11 cellular contexts compared by ENCODE assay signal in the genomic region with DNA sequence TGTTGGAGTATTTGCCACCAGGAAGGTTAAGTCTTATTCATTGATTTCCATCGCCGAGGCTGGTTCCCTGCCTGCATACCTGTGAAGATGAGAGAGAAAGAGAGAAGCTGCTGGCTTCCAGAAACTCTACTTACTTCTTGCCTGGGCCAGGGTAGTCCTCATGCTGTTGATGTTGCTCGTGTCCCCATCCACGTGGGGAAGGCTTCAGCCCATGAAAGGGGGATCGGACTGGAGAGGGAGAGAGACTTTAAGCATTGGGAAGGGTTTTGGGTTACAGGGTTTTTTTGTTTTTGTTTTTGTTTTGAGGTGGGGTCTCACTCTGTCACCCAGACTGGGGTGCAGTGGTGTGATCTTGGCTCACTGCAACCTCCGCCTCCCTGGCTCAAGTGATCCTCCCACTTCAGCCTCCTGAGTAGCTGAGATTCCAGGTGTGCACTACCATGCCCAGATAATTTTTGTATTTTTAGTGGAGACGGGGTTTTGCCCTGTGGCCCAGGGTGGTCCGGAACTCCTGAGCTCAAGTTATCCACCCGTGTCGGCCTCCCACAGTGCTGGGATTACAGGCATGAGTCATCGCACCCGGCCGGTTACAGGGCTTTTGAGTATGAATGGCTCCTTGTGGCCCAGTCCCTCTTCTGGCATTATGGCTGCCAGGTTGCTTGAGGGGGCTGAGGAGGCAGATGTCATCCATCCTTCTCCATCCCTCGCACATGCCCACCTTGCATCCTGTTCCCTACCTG. TPM values are rescaled to one million over a fixed set of nuclear protein-coding genes. Genes with fewer than 3 reads are reported as not detected.
A peak's percentile ranks its signal among the peaks of the same experiment; 100 is the strongest.
DNase-seq lines count a peak whose midpoint lies in the region; ATAC-seq and TF ChIP-seq lines count a peak whose summit lies in the region.
"Had no signal": no experiment of that assay in that cellular context is flagged by ENCODE, and none has a peak within 500 bp of the region (broad histone marks: within the 10 kb centered on the region; RNA-seq: fewer than 3 reads in every experiment).

No MANE protein-coding gene starts in this region.

- POLR2A ChIA-PET in A673 (lab: Charles Lee; ENCODE audit: low non-redundant PET): no interaction called here

- peaks cover 4% of the 10 kb centered on the region for H3K4me1 ChIP-seq in A673 (ENCODE audit: insufficient read depth, low read length, poor library complexity, severe bottlenecking)
- peaks cover 23% of the 10 kb centered on the region for H3K4me1 ChIP-seq in ectodermal cell (ENCODE audit: control insufficient read depth, insufficient read depth, low read length)
- H3K4me1 ChIP-seq in neural progenitor cell: peaks cover 17% of the 10 kb centered on the region

- no peak for ATAC-seq in esophagus mucosa
- ATAC-seq in activated CD8-positive, alpha-beta memory T cell treated with anti-CD3 and anti-CD28 coated beads, Interleukin-2, amount 10 ng/mL, durations not matched to agents 7 days and 5 days: no peak

- H3K4me3 ChIP-seq in A673 (ENCODE audit: low read depth, low read length, poor library complexity, severe bottlenecking): no peak overlapping the region
- H3K4me3 ChIP-seq in ectodermal cell (ENCODE audit: insufficient read depth, low read depth, low read length): no peak overlapping the region
- no peak overlapping the region for H3K4me3 ChIP-seq in neural progenitor cell

- H3K36me3 Mint-ChIP-seq in neural progenitor cell: no peaks in the 10 kb centered on the region
- H3K36me3 Mint-ChIP-seq in activated CD8-positive, alpha-beta memory T cell treated with anti-CD3 and anti-CD28 coated beads, Interleukin-2, amount 10 ng/mL, durations not matched to agents 7 days and 5 days: no peaks in the 10 kb centered on the region
- H3K36me3 Mint-ChIP-seq: activated naive CD8-positive, alpha-beta T cell had no signal

- whole genome bisulfite sequencing in ectodermal cell, 2 experiments: 86 to 88% methylated on average over 14 of the region's 14 CpGs

- intact Hi-C loops in A673 (cut with micrococcal nuclease; ENCODE audit: unreplicated experiment): no loop called here

- H3K79me2 ChIP-seq in neural progenitor cell (ENCODE audit: low read depth): no peaks in the 10 kb centered on the region

- H3F3A ChIP-seq in neural progenitor cell (ENCODE audit: low read depth): peaks cover 4% of the 10 kb centered on the region

- H3K27me3 ChIP-seq in A673 (replicated peaks; ENCODE audit: insufficient read depth, low read depth, low read length, poor library complexity) (no peaks in the 10 kb centered on the region), ectodermal cell (ENCODE audit: control insufficient read depth, insufficient read depth, low read length, poor library complexity, severe bottlenecking) (no peaks in the 10 kb centered on the region), neural progenitor cell (no peaks in the 10 kb centered on the region)
- H3K27me3 ChIP-seq: BE2C had no signal

- TF ChIP-seq CTCF in A673 (conservative IDR thresholded peaks at IDR 0.05; ENCODE audit: low read depth, low read length) (no peak), neural progenitor cell (IDR thresholded peaks at IDR 0.05) (no peak)

- H3K9me3 ChIP-seq in A673 (ENCODE audit: low read depth, low read length, poor library complexity, severe bottlenecking): no peaks in the 10 kb centered on the region
- H3K9me3 ChIP-seq in ectodermal cell (ENCODE audit: control insufficient read depth, low read length): no peaks in the 10 kb centered on the region
- H3K9me3 ChIP-seq in neural progenitor cell (ENCODE audit: low read depth): no peaks in the 10 kb centered on the region
- H3K9me3 ChIP-seq: BE2C had no signal

- no peaks in the 10 kb centered on the region for H3K9me3 Mint-ChIP-seq in neural progenitor cell
- H3K9me3 Mint-ChIP-seq in activated CD8-positive, alpha-beta memory T cell treated with anti-CD3 and anti-CD28 coated beads, Interleukin-2, amount 10 ng/mL, durations not matched to agents 7 days and 5 days (ENCODE audit: low read depth): no peaks in the 10 kb centered on the region

- no peaks in the 10 kb centered on the region for H4K20me1 ChIP-seq in neural progenitor cell (ENCODE audit: low read depth)

- H3K27ac ChIP-seq in A673 (ENCODE audit: low read depth, low read length, poor library complexity, severe bottlenecking) (no peak overlapping the region), ectodermal cell (ENCODE audit: insufficient read depth, low read depth, low read length, poor library complexity, severe bottlenecking) (peak overlapping the region; percentile 83), neural progenitor cell (no peak overlapping the region)

- peaks cover 8% of the 10 kb centered on the region for H3K27me3 Mint-ChIP-seq in neural progenitor cell (ENCODE audit: insufficient read depth, low read depth)
- peaks cover 8% of the 10 kb centered on the region for H3K27me3 Mint-ChIP-seq in activated CD8-positive, alpha-beta memory T cell treated with anti-CD3 and anti-CD28 coated beads, Interleukin-2, amount 10 ng/mL, durations not matched to agents 7 days and 5 days

- H3K9ac ChIP-seq in neural progenitor cell: no peak overlapping the region

- DNase-seq in A673 (ENCODE audit: low spot score) (peak; percentile 65), MV-4-11 (lab: John Stamatoyannopoulos, UW) (peak; percentile 56), neural progenitor cell (ENCODE audit: low spot score) (no peak), NCI-H2029 (lab: John Stamatoyannopoulos, UW) (no peak), occipital lobe (lab: John Stamatoyannopoulos, UW) (no peak)
- DNase-seq in activated CD8-positive, alpha-beta memory T cell treated with anti-CD3 and anti-CD28 coated beads, Interleukin-2, amount 10 ng/mL, durations not matched to agents 7 days and 5 days: no peak
- DNase-seq: BE2C, T-helper 9 cell had no signal

- H3K4me3 Mint-ChIP-seq in neural progenitor cell: no peak overlapping the region
- H3K4me3 Mint-ChIP-seq in activated CD8-positive, alpha-beta memory T cell treated with anti-CD3 and anti-CD28 coated beads, Interleukin-2, amount 10 ng/mL, durations not matched to agents 7 days and 5 days: no peak overlapping the region
- H3K4me3 Mint-ChIP-seq: activated naive CD8-positive, alpha-beta T cell had no signal

- CTCF ChIA-PET in A673 (lab: Charles Lee): no interaction called here
- CTCF ChIA-PET in activated CD8-positive, alpha-beta memory T cell treated with anti-CD3 and anti-CD28 coated beads, Interleukin-2, amount 10 ng/mL, durations not matched to agents 7 days and 5 days (lab: Charles Lee): interaction anchor here (0.7 kb wide), 1 partner anchor 21 kb away, joined by 3 read pairs; no protein-coding TSS in a partner anchor

- H3K27ac Mint-ChIP-seq in neural progenitor cell: peak overlapping the region; percentile 74
- H3K27ac Mint-ChIP-seq in activated CD8-positive, alpha-beta memory T cell treated with anti-CD3 and anti-CD28 coated beads, Interleukin-2, amount 10 ng/mL, durations not matched to agents 7 days and 5 days: no peak overlapping the region
- H3K27ac Mint-ChIP-seq: activated naive CD8-positive, alpha-beta T cell had no signal

- H3K36me3 ChIP-seq in A673 (ENCODE audit: insufficient read depth, low read length, poor library complexity, severe bottlenecking): no peaks in the 10 kb centered on the region
- H3K36me3 ChIP-seq in ectodermal cell (ENCODE audit: control insufficient read depth, insufficient read depth, low read length): no peaks in the 10 kb centered on the region
- no peaks in the 10 kb centered on the region for H3K36me3 ChIP-seq in neural progenitor cell
- H3K36me3 ChIP-seq: BE2C had no signal

- peaks cover 53% of the 10 kb centered on the region for H3K4me1 Mint-ChIP-seq in neural progenitor cell
- peaks cover 6% of the 10 kb centered on the region for H3K4me1 Mint-ChIP-seq in activated CD8-positive, alpha-beta memory T cell treated with anti-CD3 and anti-CD28 coated beads, Interleukin-2, amount 10 ng/mL, durations not matched to agents 7 days and 5 days

- BruUV-seq in A673 (replicated peaks; lab: Mats Ljungman, UMichigan): no TSS peak

- no peak overlapping the region for H3K4me2 ChIP-seq in neural progenitor cell

- no peak overlapping the region for H2AFZ ChIP-seq in neural progenitor cell (replicated peaks)

RNA-seq across cellular contexts. Expression of gene ITGB3, which starts 26.6 kb away (rescaled TPM):
- total RNA-seq in A673 (2021): not detected in 2 replicates
- 0.13 TPM for polyA plus RNA-seq in ectodermal cell (2013, experiment 1 of 4)
- not detected for polyA plus RNA-seq in ectodermal cell (2013, experiment 2 of 4)
- 0.27 TPM for polyA plus RNA-seq in ectodermal cell (2013, experiment 3 of 4)
- polyA plus RNA-seq in ectodermal cell (2013, experiment 4 of 4): 0.32 TPM
- 0.47 TPM in 1 of 2 replicates, not detected in the other for total RNA-seq in neural progenitor cell (ENCODE audit: low replicate concordance)
- 1.7 TPM for total RNA-seq in esophagus mucosa
- total RNA-seq in activated CD8-positive, alpha-beta memory T cell treated with anti-CD3 and anti-CD28 coated beads, Interleukin-2, amount 10 ng/mL, durations not matched to agents 7 days and 5 days: under 1 TPM; 0.21 to 0.93 TPM
- total RNA-seq in occipital lobe: 2.2 TPM

RNA-seq across cellular contexts. Expression of gene EFCAB13, which starts 43.5 kb away (rescaled TPM):
- total RNA-seq in A673 (2021) (0.66 TPM in 1 of 2 replicates, not detected in the other), neural progenitor cell (ENCODE audit: low replicate concordance) (1.1 and 2.7 TPM in 2 replicates), esophagus mucosa (2.0 TPM), occipital lobe (16.8 TPM)
- polyA plus RNA-seq in ectodermal cell (2013, experiment 1 of 4): 2.5 TPM
- polyA plus RNA-seq in ectodermal cell (2013, experiment 2 of 4): 1.7 TPM
- polyA plus RNA-seq in ectodermal cell (2013, experiment 3 of 4): 1.4 TPM
- 1.6 TPM for polyA plus RNA-seq in ectodermal cell (2013, experiment 4 of 4)
- total RNA-seq in activated CD8-positive, alpha-beta memory T cell treated with anti-CD3 and anti-CD28 coated beads, Interleukin-2, amount 10 ng/mL, durations not matched to agents 7 days and 5 days: 1 to 10 TPM; 5.9 to 9.1 TPM

Comparison
In these comparisons a context has a peak if more than half of its experiments do, and no peak if none do; other contexts are left out.
1. DNase-seq: peak in A673 (single experiment) and MV-4-11 (single experiment); none in neural progenitor cell (single experiment), NCI-H2029 (single experiment), activated CD8-positive, alpha-beta memory T cell treated with anti-CD3 and anti-CD28 coated beads, Interleukin-2, amount 10 ng/mL, durations not matched to agents 7 days and 5 days (single experiment) and occipital lobe (single experiment).